Comparison of ENCODE assay signal across 1 cellular context in genomic region chr7:100642534-100642907, GRCh38.
TF ChIP-seq lines count a peak whose summit lies in the region.

No MANE protein-coding gene starts in this region.

TF ChIP-seq in K562, 482 proteins besides CTCF, POLR2A, EP300 and RAD21 (continues in another document):
- 0 out of 4 replicates have a peak, but pooled peaks of 1 of the 2 experiments have one; percentile 12 for TF ChIP-seq RCOR1 (IDR thresholded peaks at IDR 0.05; ENCODE audit: borderline replicate concordance in 1 of 2, low read depth in 2 of 2, low read length in 2 of 2)
- 0 out of 2 replicates have a peak, but pooled peaks have one; percentile 5 for TF ChIP-seq MYC (IDR thresholded peaks at IDR 0.05; ENCODE audit: low read depth, low read length)
- no peak for TF ChIP-seq MYC (CRISPR knock-in tag; IDR thresholded peaks at IDR 0.05; ENCODE audit: borderline replicate concordance, low read depth)
- no peak for TF ChIP-seq MGA (IDR thresholded peaks at IDR 0.05)
- TF ChIP-seq EGR1 (conservative IDR thresholded peaks at IDR 0.05): peak; percentile 68
- TF ChIP-seq ZBTB11 (CRISPR knock-in tag; IDR thresholded peaks at IDR 0.05): peak in 1 of 3 experiments; percentile 68; a peak in 1 of 6 replicates
- peak; percentile 42; the same call in 1 of the 2 replicates for TF ChIP-seq PHF8 (IDR thresholded peaks at IDR 0.05; ENCODE audit: borderline replicate concordance, low read length)
- peak; percentile 62 for TF ChIP-seq PRDM10 (IDR thresholded peaks at IDR 0.05; ENCODE audit: partially characterized antibody)
- TF ChIP-seq MECOM (CRISPR knock-in tag; IDR thresholded peaks at IDR 0.05): no peak
- TF ChIP-seq SIN3A (IDR thresholded peaks at IDR 0.05; ENCODE audit: borderline replicate concordance in 2 of 2, control insufficient read depth in 1 of 2, low read depth in 2 of 2, low read length in 2 of 2): peak in 1 of 2 experiments; percentile 40; a peak in 1 of 4 replicates
- TF ChIP-seq HDGF (IDR thresholded peaks at IDR 0.05): 0 out of 2 replicates have a peak, but pooled peaks have one; percentile 64
- TF ChIP-seq ZNF263 (CRISPR knock-in tag; IDR thresholded peaks at IDR 0.05; ENCODE audit: borderline replicate concordance): peak; percentile 39; the same call in 1 of the 2 replicates
- TF ChIP-seq NRF1 (conservative IDR thresholded peaks at IDR 0.05 in 1 of 2, IDR thresholded peaks at IDR 0.05 in 1 of 2): peak; percentile 62 to 74
- TF ChIP-seq STAT6 (CRISPR knock-in tag; IDR thresholded peaks at IDR 0.05): peak; percentile 88; the same call in 1 of the 2 replicates
- no peak for TF ChIP-seq ZNF57 (CRISPR knock-in tag; IDR thresholded peaks at IDR 0.05)
- no peak for TF ChIP-seq ELF1 (tag; IDR thresholded peaks at IDR 0.05)
- TF ChIP-seq POLR2B (IDR thresholded peaks at IDR 0.05; ENCODE audit: low read depth, partially characterized antibody): no peak
- TF ChIP-seq MNT (conservative IDR thresholded peaks at IDR 0.05): 0 out of 4 replicates have a peak, but pooled peaks of 1 of the 2 experiments have one; percentile 44
- TF ChIP-seq PRMT5 (CRISPR knock-in tag; IDR thresholded peaks at IDR 0.05): no peak
- TF ChIP-seq MAZ (CRISPR knock-in tag; conservative IDR thresholded peaks at IDR 0.05 in 1 of 2, IDR thresholded peaks at IDR 0.05 in 1 of 2): peak in 1 of 2 experiments; percentile 77; a peak in 2 of 4 replicates
- peak; percentile 49 for TF ChIP-seq ZFX (CRISPR knock-in tag; IDR thresholded peaks at IDR 0.05)
- TF ChIP-seq POLR2G (IDR thresholded peaks at IDR 0.05; ENCODE audit: low read depth, low read length): 0 out of 2 replicates have a peak, but pooled peaks have one; percentile 17
- TF ChIP-seq NUFIP1 (IDR thresholded peaks at IDR 0.05; ENCODE audit: partially characterized antibody): no peak
- peak; percentile 47 for TF ChIP-seq RBFOX2 (IDR thresholded peaks at IDR 0.05; ENCODE audit: low read depth, low read length)
- TF ChIP-seq HMGXB4 (CRISPR knock-in tag; IDR thresholded peaks at IDR 0.05): 0 out of 2 replicates have a peak, but pooled peaks have one; percentile 37
- 0 out of 2 replicates have a peak, but pooled peaks have one; percentile 11 for TF ChIP-seq CXXC5 (CRISPR knock-in tag; IDR thresholded peaks at IDR 0.05)
- TF ChIP-seq ZBTB7A (IDR thresholded peaks at IDR 0.05; ENCODE audit: borderline replicate concordance, control insufficient read depth, low read depth, low read length): peak; percentile 83
- no peak for TF ChIP-seq ESRRA (IDR thresholded peaks at IDR 0.05; ENCODE audit: borderline replicate concordance, low read depth)
- no peak for TF ChIP-seq GABPA (tag; conservative IDR thresholded peaks at IDR 0.05; ENCODE audit: low read depth)
